8 cellular contexts compared by ENCODE assay signal in genomic region chr10:118800920-118801319, GRCh38. TPM values are rescaled to one million over a fixed set of nuclear protein-coding genes. Genes with fewer than 3 reads are reported as not detected.
DNase-seq lines count a peak whose midpoint lies in the region; ATAC-seq and TF ChIP-seq lines count a peak whose summit lies in the region.

No MANE protein-coding gene starts in this region.

- H3K4me1 Mint-ChIP-seq in activated CD4-positive, alpha-beta T cell treated with anti-CD3 and anti-CD28 coated beads, Interleukin-2, amount 10 ng/mL, durations not matched to agents 7 days and 5 days, result no peaks in the 10 kb centered on the region

- CTCF ChIA-PET in activated CD4-positive, alpha-beta T cell treated with anti-CD3 and anti-CD28 coated beads, Interleukin-2, amount 10 ng/mL, durations not matched to agents 7 days and 5 days (lab: Charles Lee), result interaction anchor here (0.6 to 1.2 kb wide), 2 partner anchors 26 to 756 kb away, joined by 3 read pairs; no protein-coding TSS in a partner anchor

- H3K36me3 ChIP-seq in SJCRH30, result no peaks in the 10 kb centered on the region
- no peaks in the 10 kb centered on the region for H3K36me3 ChIP-seq in thoracic aorta

- ATAC-seq in thoracic aorta (ENCODE audit: insufficient number of reproducible peaks, low FRiP score, low read depth), result no peak
- no peak for ATAC-seq in HG03342 (IDR thresholded peaks at IDR 0.05; ENCODE audit: unreplicated experiment)
- no peak for ATAC-seq in GM19351 (IDR thresholded peaks at IDR 0.05; ENCODE audit: unreplicated experiment)

- no peak overlapping the region for H3K4me3 Mint-ChIP-seq in activated CD4-positive, alpha-beta T cell treated with anti-CD3 and anti-CD28 coated beads, Interleukin-2, amount 10 ng/mL, durations not matched to agents 7 days and 5 days

- intact Hi-C loops in cardiac septum (cut with DNase I), result no loop called here

- no peak overlapping the region for H3K27ac ChIP-seq in SJCRH30
- H3K27ac ChIP-seq in thoracic aorta, result no peak overlapping the region

- DNase-seq in activated CD4-positive, alpha-beta T cell treated with anti-CD3 and anti-CD28 coated beads, Interleukin-2, amount 10 ng/mL, durations not matched to agents 7 days and 5 days, result peak; percentile 12
- DNase-seq in activated CD4-positive, alpha-beta T cell treated with anti-CD3 and anti-CD28 coated beads, Interleukin-2, amount 50 U/mL, for 4 hours, result no peak
- DNase-seq in SJCRH30, result peak; percentile 44 to 69
- peak; percentile 57 for DNase-seq in cardiac septum (ENCODE audit: low spot score)
- no peak for DNase-seq in thoracic aorta (ENCODE audit: low spot score)
- no peak for DNase-seq in GDM1 (lab: John Stamatoyannopoulos, UW)

- H3K9me3 ChIP-seq in SJCRH30 (replicated peaks) (no peaks in the 10 kb centered on the region; the same call in 1 of the 2 replicates), thoracic aorta (no peaks in the 10 kb centered on the region)

- H3K4me1 ChIP-seq in SJCRH30 (no peaks in the 10 kb centered on the region), thoracic aorta (ENCODE audit: control insufficient read depth in 1 of 2, low read depth in 2 of 2) (no peaks in the 10 kb centered on the region)

- peaks cover 18% of the 10 kb centered on the region for H3K27me3 Mint-ChIP-seq in activated CD4-positive, alpha-beta T cell treated with anti-CD3 and anti-CD28 coated beads, Interleukin-2, amount 10 ng/mL, durations not matched to agents 7 days and 5 days

- H3K4me3 ChIP-seq in SJCRH30 (no peak overlapping the region), thoracic aorta (no peak overlapping the region)

- TF ChIP-seq CTCF in thoracic aorta (IDR thresholded peaks at IDR 0.05), result peak; percentile 40

- H3K36me3 Mint-ChIP-seq in activated CD4-positive, alpha-beta T cell treated with anti-CD3 and anti-CD28 coated beads, Interleukin-2, amount 10 ng/mL, durations not matched to agents 7 days and 5 days (ENCODE audit: low read depth), result no peaks in the 10 kb centered on the region

- H3K27ac Mint-ChIP-seq in activated CD4-positive, alpha-beta T cell treated with anti-CD3 and anti-CD28 coated beads, Interleukin-2, amount 10 ng/mL, durations not matched to agents 7 days and 5 days, result no peak overlapping the region

- POLR2A ChIA-PET in activated CD4-positive, alpha-beta T cell treated with anti-CD3 and anti-CD28 coated beads, Interleukin-2, amount 10 ng/mL, durations not matched to agents 7 days and 5 days (lab: Charles Lee), result no interaction called here

- no peaks in the 10 kb centered on the region for H3K27me3 ChIP-seq in SJCRH30
- no peaks in the 10 kb centered on the region for H3K27me3 ChIP-seq in thoracic aorta (replicated peaks; ENCODE audit: insufficient read depth)

- H3K9me3 Mint-ChIP-seq in activated CD4-positive, alpha-beta T cell treated with anti-CD3 and anti-CD28 coated beads, Interleukin-2, amount 10 ng/mL, durations not matched to agents 7 days and 5 days, result peaks cover 2% of the 10 kb centered on the region

RNA-seq across cellular contexts. Expression of gene CACUL1, which starts 46.1 kb away (rescaled TPM):
- 10 to 100 TPM; 27.5 to 27.6 TPM for total RNA-seq in activated CD4-positive, alpha-beta T cell treated with anti-CD3 and anti-CD28 coated beads, Interleukin-2, amount 10 ng/mL, durations not matched to agents 7 days and 5 days
- total RNA-seq in SJCRH30 (2014; rRNA removed; shearing (Covaris generic)), result 50.4 and 52.7 TPM in 2 replicates
- total RNA-seq in cardiac septum (31.6 TPM), thoracic aorta (10 to 100 TPM; 32.7 to 42.9 TPM)

Comparison
In these comparisons a context has a peak if more than half of its experiments do, and no peak if none do; other contexts are left out.
1. DNase-seq: peak in activated CD4-positive, alpha-beta T cell treated with anti-CD3 and anti-CD28 coated beads, Interleukin-2, amount 10 ng/mL, durations not matched to agents 7 days and 5 days (single experiment), SJCRH30 (2 of 2) and cardiac septum (single experiment); none in activated CD4-positive, alpha-beta T cell treated with anti-CD3 and anti-CD28 coated beads, Interleukin-2, amount 50 U/mL, for 4 hours (0 of 2), thoracic aorta (single experiment) and GDM1 (single experiment).